In genomic region chr11:75022759-75023396, GRCh38 we compare ENCODE assay signal across 8 cellular contexts. TPM values are rescaled to one million over a fixed set of nuclear protein-coding genes. Genes with fewer than 3 reads are reported as not detected.
DNase-seq lines count a peak whose midpoint lies in the region; ATAC-seq and TF ChIP-seq lines count a peak whose summit lies in the region.

No MANE protein-coding gene starts in this region.

- peak in 1 of 3 donors; percentile 58 for TF ChIP-seq CTCF in lower leg skin (IDR thresholded peaks at IDR 0.05)

- intact Hi-C loops in lower leg skin (cut with DNase I; ENCODE audit: low total_unique reads): loop anchor here (10.0 kb wide), 1 partner anchor 222 kb away; the partner anchor contains the start of gene TPBGL

- WGBS in lower leg skin, 2 donors: 50 to 54% methylated on average over 5 of the region's 5 CpGs

- DNase-seq in NCI-H2171 treated with DMSO at 0.1 percent for 48 hours (lab: John Stamatoyannopoulos, UW): peak; percentile 47
- DNase-seq in NCI-H2171 (lab: John Stamatoyannopoulos, UW): no peak
- peak; percentile 88 for DNase-seq in NCI-H510A treated with DMSO at 0.1 percent for 48 hours (lab: John Stamatoyannopoulos, UW)
- peak; percentile 74 for DNase-seq in activated CD4-positive, alpha-beta T cell treated with anti-CD3 and anti-CD28 coated beads, Interleukin-2, amount 50 U/mL, for 1 hour
- peak; percentile 83 for DNase-seq in dedifferentiated amniotic fluid mesenchymal stem cell (ENCODE audit: extremely low spot score)
- DNase-seq in lower leg skin (ENCODE audit: low spot score in 2 of 2): peak; percentile 65 to 94
- DNase-seq in stimulated activated CD4-positive, alpha-beta T cell treated with anti-CD3 and anti-CD28 coated beads, TNF-alpha, amount 100 ng/mL, for 4 hours (ENCODE audit: low read depth in 3 of 3): peak; percentile 50 to 60 (median 53)

- H3K4me3 ChIP-seq in lower leg skin (ENCODE audit: low read depth, poor library complexity, severe bottlenecking): no peak overlapping the region

- ATAC-seq in HG03159 (IDR thresholded peaks at IDR 0.05; ENCODE audit: unreplicated experiment): peak; percentile 76

- no peak for TF ChIP-seq POLR2A in lower leg skin (IDR thresholded peaks at IDR 0.05)

RNA-seq across cellular contexts. Expression of gene NEU3, which starts 34.1 kb away (rescaled TPM):
- total RNA-seq in lower leg skin: 1 to 10 TPM; 4.3 to 7.4 (median 5.9) TPM
